In the genomic region with DNA sequence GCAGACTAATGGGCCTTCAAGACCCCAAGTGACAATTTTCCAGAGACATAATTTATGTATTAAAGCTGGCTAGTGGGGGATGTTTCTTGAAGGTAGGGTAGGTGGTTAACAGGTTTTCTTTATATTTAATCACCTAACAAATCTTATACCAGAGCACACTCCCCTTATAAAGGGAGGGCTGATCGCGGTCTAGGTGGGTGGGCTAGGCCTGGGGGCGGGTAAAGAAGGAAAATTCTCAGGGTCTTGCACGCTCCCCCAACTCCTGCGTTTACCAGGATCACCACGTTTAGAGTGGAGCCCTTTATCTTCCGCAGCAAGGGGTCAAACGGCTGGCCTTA, we compare ENCODE assay signal across 8 cellular contexts. TPM values are rescaled to one million over a fixed set of nuclear protein-coding genes. Genes with fewer than 3 reads are reported as not detected.
DNase-seq lines count a peak whose midpoint lies in the region; ATAC-seq, FAIRE-seq and TF ChIP-seq lines count a peak whose summit lies in the region.

No MANE protein-coding gene starts in this region.

- peaks cover 6 to 8% of the 10 kb centered on the region in 2 donors for H3K4me1 ChIP-seq in kidney (ENCODE audit: control insufficient read depth in 1 of 2, insufficient read depth in 1 of 2, low read depth in 1 of 2, low read length in 2 of 2)
- peaks cover 0 to 8% of the 10 kb centered on the region in 2 donors for H3K4me1 ChIP-seq in thyroid gland

- peaks cover 21% of the 10 kb centered on the region for H3K4me1 Mint-ChIP-seq in activated CD4-positive, alpha-beta T cell treated with anti-CD3 and anti-CD28 coated beads, Interleukin-2, amount 10 ng/mL, durations not matched to agents 7 days and 5 days
- peaks cover 15% of the 10 kb centered on the region for H3K4me1 Mint-ChIP-seq in activated naive CD8-positive, alpha-beta T cell treated with anti-CD3 and anti-CD28 coated beads, Interleukin-2, amount 10 ng/mL, durations not matched to agents 7 days and 5 days

- peak overlapping the region; percentile 84 for H3K4me3 Mint-ChIP-seq in activated CD4-positive, alpha-beta T cell treated with anti-CD3 and anti-CD28 coated beads, Interleukin-2, amount 10 ng/mL, durations not matched to agents 7 days and 5 days
- H3K4me3 Mint-ChIP-seq in activated naive CD8-positive, alpha-beta T cell treated with anti-CD3 and anti-CD28 coated beads, Interleukin-2, amount 10 ng/mL, durations not matched to agents 7 days and 5 days = peak overlapping the region; percentile 95

- H3K36me3 ChIP-seq in kidney (ENCODE audit: control insufficient read depth in 1 of 2, insufficient read depth in 2 of 2, low read length in 2 of 2) (no peaks in the 10 kb centered on the region), thyroid gland (no peaks in the 10 kb centered on the region)

- peak; percentile 38 for ATAC-seq in activated naive CD8-positive, alpha-beta T cell treated with anti-CD3 and anti-CD28 coated beads, Interleukin-2, amount 10 ng/mL, durations not matched to agents 7 days and 5 days (ENCODE audit: low read depth)
- no peak for ATAC-seq in GM19395 (IDR thresholded peaks at IDR 0.05; ENCODE audit: unreplicated experiment)

- CTCF ChIA-PET in activated CD4-positive, alpha-beta T cell treated with anti-CD3 and anti-CD28 coated beads, Interleukin-2, amount 10 ng/mL, durations not matched to agents 7 days and 5 days (lab: Charles Lee) = interaction anchor here (2.6 to 4.2 kb wide), 2 partner anchors 13 to 50 kb away, joined by 8 to 11 read pairs; no protein-coding TSS in a partner anchor

- peak overlapping the region; percentile 89 for H3K27ac Mint-ChIP-seq in activated CD4-positive, alpha-beta T cell treated with anti-CD3 and anti-CD28 coated beads, Interleukin-2, amount 10 ng/mL, durations not matched to agents 7 days and 5 days
- peak overlapping the region; percentile 75 for H3K27ac Mint-ChIP-seq in activated naive CD8-positive, alpha-beta T cell treated with anti-CD3 and anti-CD28 coated beads, Interleukin-2, amount 10 ng/mL, durations not matched to agents 7 days and 5 days

- DNase-seq in activated CD4-positive, alpha-beta T cell treated with anti-CD3 and anti-CD28 coated beads, Interleukin-2, amount 10 ng/mL, durations not matched to agents 7 days and 5 days = no peak
- no peak for DNase-seq in activated CD4-positive, alpha-beta T cell treated with anti-CD3 and anti-CD28 coated beads, Interleukin-2, amount 50 U/mL, for 1 hour
- DNase-seq in activated naive CD8-positive, alpha-beta T cell treated with anti-CD3 and anti-CD28 coated beads, Interleukin-2, amount 10 ng/mL, durations not matched to agents 7 days and 5 days = no peak
- DNase-seq in kidney (no peak), thyroid gland (no peak), HTR-8/SVneo (ENCODE audit: insufficient read length, low spot score) (no peak), HuH-7.5 (ENCODE audit: low spot score) (no peak)

- peak overlapping the region in 1 of 2 donors; percentile 27 for H3K9ac ChIP-seq in kidney (ENCODE audit: low read length in 2 of 2)

- intact Hi-C loops in kidney (cut with DNase I) (no loop called here), thyroid gland (cut with DNase I) (no loop called here)

- no peak for FAIRE-seq in kidney (lab: Jason Lieb, UNC)
- no peak for FAIRE-seq in HTR-8/SVneo (lab: Jason Lieb, UNC)

- peaks cover 7% of the 10 kb centered on the region for H3K9me3 Mint-ChIP-seq in activated CD4-positive, alpha-beta T cell treated with anti-CD3 and anti-CD28 coated beads, Interleukin-2, amount 10 ng/mL, durations not matched to agents 7 days and 5 days
- peaks cover 7% of the 10 kb centered on the region for H3K9me3 Mint-ChIP-seq in activated naive CD8-positive, alpha-beta T cell treated with anti-CD3 and anti-CD28 coated beads, Interleukin-2, amount 10 ng/mL, durations not matched to agents 7 days and 5 days

- no peaks in the 10 kb centered on the region for H3K27me3 ChIP-seq in thyroid gland

- POLR2A ChIA-PET in activated CD4-positive, alpha-beta T cell treated with anti-CD3 and anti-CD28 coated beads, Interleukin-2, amount 10 ng/mL, durations not matched to agents 7 days and 5 days (lab: Charles Lee) = no interaction called here
- POLR2A ChIA-PET in activated naive CD8-positive, alpha-beta T cell treated with anti-CD3 and anti-CD28 coated beads, Interleukin-2, amount 10 ng/mL, durations not matched to agents 7 days and 5 days (lab: Charles Lee) = interaction anchor here (0.6 to 1.9 kb wide), 6 partner anchors 10 to 722 kb away, joined by 3 to 14 read pairs (median 3); partner anchors contain the start of gene MBD1

- peaks cover 4% of the 10 kb centered on the region for H3K36me3 Mint-ChIP-seq in activated CD4-positive, alpha-beta T cell treated with anti-CD3 and anti-CD28 coated beads, Interleukin-2, amount 10 ng/mL, durations not matched to agents 7 days and 5 days (ENCODE audit: low read depth)
- peaks cover 3% of the 10 kb centered on the region for H3K36me3 Mint-ChIP-seq in activated naive CD8-positive, alpha-beta T cell treated with anti-CD3 and anti-CD28 coated beads, Interleukin-2, amount 10 ng/mL, durations not matched to agents 7 days and 5 days

- no peak overlapping the region for H3K27ac ChIP-seq in kidney (ENCODE audit: low read depth in 2 of 2, low read length in 2 of 2)
- H3K27ac ChIP-seq in thyroid gland = no peak overlapping the region

- TF ChIP-seq CTCF in kidney (IDR thresholded peaks at IDR 0.05; ENCODE audit: borderline replicate concordance, extremely low read depth, insufficient read depth) = no peak
- no peak for TF ChIP-seq CTCF in thyroid gland (IDR thresholded peaks at IDR 0.05)

- WGBS in thyroid gland, 2 donors = 2 to 3% methylated on average over 8 of the region's 8 CpGs

- H3K9me3 ChIP-seq in kidney (ENCODE audit: control insufficient read depth in 1 of 2, low read length in 2 of 2) (peaks cover 0 to 2% of the 10 kb centered on the region in 2 donors), thyroid gland (no peaks in the 10 kb centered on the region)

- peaks cover 47% of the 10 kb centered on the region for H3K27me3 Mint-ChIP-seq in activated CD4-positive, alpha-beta T cell treated with anti-CD3 and anti-CD28 coated beads, Interleukin-2, amount 10 ng/mL, durations not matched to agents 7 days and 5 days
- H3K27me3 Mint-ChIP-seq in activated naive CD8-positive, alpha-beta T cell treated with anti-CD3 and anti-CD28 coated beads, Interleukin-2, amount 10 ng/mL, durations not matched to agents 7 days and 5 days = peaks cover 33% of the 10 kb centered on the region

- peak overlapping the region; percentile 67 to 68 for H3K4me3 ChIP-seq in kidney (ENCODE audit: low read length in 2 of 2)
- peak overlapping the region; percentile 5 to 40 (median 40) for H3K4me3 ChIP-seq in thyroid gland (replicated peaks in 1 of 3)

- TF ChIP-seq POLR2A in thyroid gland (IDR thresholded peaks at IDR 0.05) = no peak

RNA-seq across cellular contexts. Expression of gene CXXC1, which starts 19.9 kb away (rescaled TPM):
- total RNA-seq in activated CD4-positive, alpha-beta T cell treated with anti-CD3 and anti-CD28 coated beads, Interleukin-2, amount 10 ng/mL, durations not matched to agents 7 days and 5 days = 100 to 1,000 TPM; 125 to 139 TPM
- 100 to 1,000 TPM; 155 to 160 TPM for total RNA-seq in activated naive CD8-positive, alpha-beta T cell treated with anti-CD3 and anti-CD28 coated beads, Interleukin-2, amount 10 ng/mL, durations not matched to agents 7 days and 5 days
- 88.7 TPM for total RNA-seq in kidney
- polyA plus RNA-seq in kidney (ENCODE audit: insufficient read depth, low read depth, low replicate concordance) = 39.0 TPM
- 100 to 1,000 TPM in 1 of 4 donors, 10 to 100 TPM in 3; 39.7 to 125 (median 62.7) TPM for total RNA-seq in thyroid gland

RNA-seq across cellular contexts. Expression of gene MBD1, which starts 26.0 kb away (rescaled TPM):
- total RNA-seq in activated CD4-positive, alpha-beta T cell treated with anti-CD3 and anti-CD28 coated beads, Interleukin-2, amount 10 ng/mL, durations not matched to agents 7 days and 5 days = 10 to 100 TPM; 91.6 to 96.2 TPM
- 100 to 1,000 TPM; 108 to 123 TPM for total RNA-seq in activated naive CD8-positive, alpha-beta T cell treated with anti-CD3 and anti-CD28 coated beads, Interleukin-2, amount 10 ng/mL, durations not matched to agents 7 days and 5 days
- total RNA-seq in kidney (79.3 TPM), thyroid gland (10 to 100 TPM; 62.6 to 98.8 (median 90.6) TPM)
- polyA plus RNA-seq in kidney (ENCODE audit: insufficient read depth, low read depth, low replicate concordance) = 24.7 TPM

RNA-seq across cellular contexts. Expression of gene CFAP53, which starts 41.1 kb away (rescaled TPM):
- total RNA-seq in activated CD4-positive, alpha-beta T cell treated with anti-CD3 and anti-CD28 coated beads, Interleukin-2, amount 10 ng/mL, durations not matched to agents 7 days and 5 days = under 1 TPM; 0.50 to 0.56 TPM
- under 1 TPM; 0.36 to 0.68 TPM for total RNA-seq in activated naive CD8-positive, alpha-beta T cell treated with anti-CD3 and anti-CD28 coated beads, Interleukin-2, amount 10 ng/mL, durations not matched to agents 7 days and 5 days
- total RNA-seq in kidney (1.3 TPM), thyroid gland (1 to 10 TPM in 3 of 4 donors, not detected in 1; 1.2 to 2.7 (median 1.5) TPM)
- polyA plus RNA-seq in kidney (ENCODE audit: insufficient read depth, low read depth, low replicate concordance) = 3.9 TPM
